ENCODE assay signal across 20 cellular contexts in the genomic region with DNA sequence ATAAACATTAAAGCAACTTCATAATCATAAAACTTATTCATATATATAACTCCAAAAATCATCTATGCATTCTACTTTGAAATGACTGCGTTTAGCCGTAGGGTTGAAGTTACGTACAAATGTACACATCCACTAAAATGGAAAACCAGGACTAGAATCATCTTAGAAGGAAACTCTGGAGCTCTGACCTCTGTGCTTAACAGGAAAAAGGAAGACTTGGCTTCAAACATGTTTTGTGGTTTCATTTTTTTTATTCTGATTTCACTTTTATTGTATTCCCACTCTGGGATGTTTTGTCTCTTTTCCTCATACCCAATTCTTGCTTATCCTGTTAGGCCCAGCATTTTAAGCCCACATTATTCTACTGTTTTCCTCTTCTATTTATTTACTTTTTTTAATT. TPM values are rescaled to one million over a fixed set of nuclear protein-coding genes. Genes with fewer than 3 reads are reported as not detected.
"Had no signal": no experiment of that assay in that cellular context is flagged by ENCODE, and none has a peak within 500 bp of the region (broad histone marks: within the 10 kb centered on the region; RNA-seq: fewer than 3 reads in every experiment).

No MANE protein-coding gene starts in this region.

- H3K27me3 ChIP-seq: esophagus muscularis mucosa, upper lobe of right lung had no signal

- H3K27ac ChIP-seq: upper lobe of right lung had no signal

- H3K4me3 ChIP-seq: esophagus muscularis mucosa, thoracic aorta, upper lobe of right lung had no signal

- H3K4me1 Mint-ChIP-seq: naive B cell had no signal

- H3K27me3 Mint-ChIP-seq: activated B cell treated with CpG ODN at 0.5 μM for 24 hours; activated CD4-positive, alpha-beta T cell treated with anti-CD3 and anti-CD28 coated beads for 36 hours; activated naive CD8-positive, alpha-beta T cell treated with anti-CD3 and anti-CD28 coated beads for 36 hours; naive B cell had no signal

- H3K27ac Mint-ChIP-seq: activated B cell treated with CpG ODN at 0.5 μM for 24 hours; activated CD4-positive, alpha-beta T cell treated with anti-CD3 and anti-CD28 coated beads for 36 hours; activated naive CD8-positive, alpha-beta T cell treated with anti-CD3 and anti-CD28 coated beads for 36 hours; T-helper 1 cell treated with Interleukin-12 subunit alpha and Interleukin-12 subunit beta and Interleukin-4 antibody, amounts not matched to agents 30 μg/mL and 1 μg/mL, for 36 hours had no signal

- DNase-seq: activated B cell treated with CpG ODN at 0.5 μM for 24 hours; activated CD4-positive, alpha-beta T cell treated with anti-CD3 and anti-CD28 coated beads for 36 hours; activated CD4-positive, alpha-beta T cell treated with anti-CD3 and anti-CD28 coated beads, Interleukin-2, amount 50 U/mL, for 4 hours; activated CD8-positive, alpha-beta memory T cell treated with anti-CD3 and anti-CD28 coated beads for 24 hours; activated CD8-positive, alpha-beta memory T cell treated with anti-CD3 and anti-CD28 coated beads, Interleukin-2, amount 50 U/mL, for 4 hours; activated naive CD4-positive, alpha-beta T cell treated with Interleukin-2 at 50 U/mL for 16 hours; activated naive CD8-positive, alpha-beta T cell treated with anti-CD3 and anti-CD28 coated beads for 36 hours; activated T-cell treated with anti-CD3 and anti-CD28 coated beads, Interleukin-2, amount 50 U/mL, for 4 hours; effector CD8-positive, alpha-beta T cell; naive B cell; nucleus accumbens; posterior cingulate gyrus; stimulated activated CD4-positive, alpha-beta T cell treated with anti-CD3 and anti-CD28 coated beads, Interleukin-4, amount 100 ng/mL, for 24 hours; stimulated activated naive CD4-positive, alpha-beta T cell treated with Interleukin-2 at 50 U/mL for 16 hours; T1000; upper lobe of right lung had no signal

- H3K4me1 ChIP-seq: upper lobe of right lung had no signal

- H3K9me3 ChIP-seq: esophagus muscularis mucosa, thoracic aorta, upper lobe of right lung had no signal

- H3K4me3 Mint-ChIP-seq: activated B cell treated with CpG ODN at 0.5 μM for 24 hours; activated CD4-positive, alpha-beta T cell treated with anti-CD3 and anti-CD28 coated beads for 36 hours; activated naive CD8-positive, alpha-beta T cell treated with anti-CD3 and anti-CD28 coated beads for 36 hours; activated T-cell treated with anti-CD3 and anti-CD28 coated beads, Interleukin-2, amount 50 U/mL, for 4 hours; T-helper 1 cell treated with Interleukin-12 subunit alpha and Interleukin-12 subunit beta and Interleukin-4 antibody, amounts not matched to agents 30 μg/mL and 1 μg/mL, for 36 hours had no signal

- H3K9me3 Mint-ChIP-seq: activated B cell treated with CpG ODN at 0.5 μM for 24 hours; activated naive CD8-positive, alpha-beta T cell treated with anti-CD3 and anti-CD28 coated beads for 36 hours; activated T-cell treated with anti-CD3 and anti-CD28 coated beads, Interleukin-2, amount 50 U/mL, for 4 hours; naive B cell; T-helper 1 cell treated with Interleukin-12 subunit alpha and Interleukin-12 subunit beta and Interleukin-4 antibody, amounts not matched to agents 30 μg/mL and 1 μg/mL, for 36 hours had no signal

- H3K36me3 Mint-ChIP-seq: naive B cell had no signal

- ATAC-seq: activated CD4-positive, alpha-beta T cell treated with anti-CD3 and anti-CD28 coated beads for 36 hours; activated T-cell treated with anti-CD3 and anti-CD28 coated beads, Interleukin-2, amount 50 U/mL, for 4 hours; upper lobe of right lung had no signal

RNA-seq across cellular contexts. Expression of gene GRAMD2B, which starts 44.9 kb away (rescaled TPM):
- polyA plus RNA-seq: neural cell had no signal
